26 cellular contexts compared by ENCODE assay signal in genomic region chr2:49222975-49223528, GRCh38.
"Had no signal": no experiment of that assay in that cellular context is flagged by ENCODE, and none has a peak within 500 bp of the region (broad histone marks: within the 10 kb centered on the region; RNA-seq: fewer than 3 reads in every experiment).

No MANE protein-coding gene starts in this region.

- H3K4me3 ChIP-seq: body of pancreas, cardiac muscle cell, coronary artery, dorsolateral prefrontal cortex, heart left ventricle, lung, mucosa of descending colon, pancreas, prostate gland, spleen, testis had no signal

- H3K36me3 ChIP-seq: cardiac muscle cell, heart left ventricle, pancreas, prostate gland, spleen had no signal

- H3K27ac ChIP-seq: body of pancreas, cardiac muscle cell, coronary artery, heart left ventricle, pancreas, prostate gland, spleen, testis had no signal

- H3K4me1 ChIP-seq: prostate gland, spleen, testis had no signal

- H3K9me3 ChIP-seq: body of pancreas, heart left ventricle, mucosa of descending colon, pancreas, prostate gland, spleen, testis had no signal

- DNase-seq: activated B cell treated with CpG ODN at 0.5 μM for 24 hours; activated CD4-positive, alpha-beta T cell treated with anti-CD3 and anti-CD28 coated beads, Interleukin-2, amount 50 U/mL, for 1 hour; activated CD8-positive, alpha-beta T cell treated with anti-CD3 and anti-CD28 coated beads for 36 hours; activated naive CD8-positive, alpha-beta T cell treated with anti-CD3 and anti-CD28 coated beads, Interleukin-2, amount 50 U/mL, for 24 hours; activated T-cell treated with anti-CD3 and anti-CD28 coated beads, Interleukin-2, amount 50 U/mL, for 48 hours; aorta; body of pancreas; dorsolateral prefrontal cortex; effector memory CD4-positive, alpha-beta T cell; foreskin fibroblast; heart left ventricle; hypothalamus; immature natural killer cell; kidney; mucosa of descending colon; pancreas; retina; spleen; stimulated activated naive CD4-positive, alpha-beta T cell; T-helper 1 cell; testis; trophoblast cell had no signal

- H3K27me3 ChIP-seq: body of pancreas, cardiac muscle cell, dorsolateral prefrontal cortex, heart left ventricle, pancreas, spleen, testis had no signal

- ATAC-seq: activated CD8-positive, alpha-beta T cell treated with anti-CD3 and anti-CD28 coated beads for 36 hours; activated naive CD8-positive, alpha-beta T cell treated with anti-CD3 and anti-CD28 coated beads, Interleukin-2, amount 50 U/mL, for 24 hours; body of pancreas; mucosa of descending colon; pancreas had no signal
